In the genomic region with DNA sequence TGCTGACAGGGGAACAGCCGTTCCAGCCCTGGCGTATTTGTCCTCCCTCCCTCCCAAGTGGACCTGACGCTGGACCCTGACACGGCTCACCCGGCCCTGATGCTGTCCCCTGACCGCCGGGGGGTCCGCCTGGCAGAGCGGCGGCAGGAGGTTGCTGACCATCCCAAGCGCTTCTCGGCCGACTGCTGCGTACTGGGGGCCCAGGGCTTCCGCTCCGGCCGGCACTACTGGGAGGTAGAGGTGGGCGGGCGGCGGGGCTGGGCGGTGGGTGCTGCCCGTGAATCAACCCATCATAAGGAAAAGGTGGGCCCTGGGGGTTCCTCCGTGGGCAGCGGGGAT, we compare ENCODE assay signal across 24 cellular contexts. TPM values are rescaled to one million over a fixed set of nuclear protein-coding genes. Genes with fewer than 3 reads are reported as not detected.
DNase-seq lines count a peak whose midpoint lies in the region; ATAC-seq and TF ChIP-seq lines count a peak whose summit lies in the region.
"Had no signal": no experiment of that assay in that cellular context is flagged by ENCODE, and none has a peak within 500 bp of the region (broad histone marks: within the 10 kb centered on the region; RNA-seq: fewer than 3 reads in every experiment).

No MANE protein-coding gene starts in this region.

- DNase-seq in right cardiac atrium, result no peak
- DNase-seq in left ventricle myocardium inferior, result no peak
- peak; percentile 82 for DNase-seq in mesenteric fat pad (ENCODE audit: low spot score)
- no peak for DNase-seq in D341Med (ENCODE audit: low spot score)
- DNase-seq in sigmoid colon, result no peak
- DNase-seq: activated CD4-positive, alpha-beta T cell treated with anti-CD3 and anti-CD28 coated beads for 1 hour; activated CD8-positive, alpha-beta T cell treated with anti-CD3 and anti-CD28 coated beads, Interleukin-2, amount 10 ng/mL, durations not matched to agents 7 days and 5 days; activated T-cell treated with anti-CD3 and anti-CD28 coated beads, Interleukin-2, amount 50 U/mL, for 4 hours; BE2C; colonic mucosa; kidney; lower lobe of right lung; MG63; NCI-H1417 treated with DMSO at 0.1 percent for 48 hours; NCI-H446; SHP77; SW 1271 had no signal

- H3K27ac ChIP-seq in right cardiac atrium (ENCODE audit: low read length) (no peak overlapping the region), left ventricle myocardium inferior (replicated peaks) (no peak overlapping the region), sigmoid colon (no peak overlapping the region)
- H3K27ac ChIP-seq: colonic mucosa, lower lobe of right lung, prostate gland, suprapubic skin had no signal

- no peak for TF ChIP-seq EP300 in sigmoid colon (IDR thresholded peaks at IDR 0.05)

- ATAC-seq in right cardiac atrium (peak; percentile 7 to 16), SK-N-SH treated with all-trans-retinoic acid at 6 μM for 48 hours (peak; percentile 21), GM18858 (IDR thresholded peaks at IDR 0.05; ENCODE audit: unreplicated experiment) (no peak), GM21619 (IDR thresholded peaks at IDR 0.05; ENCODE audit: unreplicated experiment) (no peak)
- ATAC-seq: gastroesophageal sphincter had no signal

- H3K4me3 ChIP-seq in right cardiac atrium (ENCODE audit: low read length) (no peak overlapping the region), left ventricle myocardium inferior (no peak overlapping the region), sigmoid colon (no peak overlapping the region)
- H3K4me3 ChIP-seq: colonic mucosa, gastroesophageal sphincter, lower lobe of right lung, MG63, neural progenitor cell, prostate gland, suprapubic skin had no signal

- intact Hi-C loops in right cardiac atrium (cut with DNase I), result no loop called here
- intact Hi-C loops in left ventricle myocardium inferior (cut with micrococcal nuclease), result no loop called here
- intact Hi-C loops in sigmoid colon (cut with DNase I), result no loop called here

- WGBS in right cardiac atrium, result 86% methylated on average over 24 of the region's 24 CpGs
- WGBS in sigmoid colon, 2 donors, result 91 to 92% methylated on average over 24 of the region's 24 CpGs

- H3K9me3 ChIP-seq in right cardiac atrium (ENCODE audit: control insufficient read depth, low read length) (no peaks in the 10 kb centered on the region), left ventricle myocardium inferior (replicated peaks) (no peaks in the 10 kb centered on the region), sigmoid colon (no peaks in the 10 kb centered on the region)
- H3K9me3 ChIP-seq: BE2C, colonic mucosa, gastroesophageal sphincter, lower lobe of right lung, MG63, prostate gland, suprapubic skin had no signal

- H3K27me3 ChIP-seq in right cardiac atrium (ENCODE audit: control insufficient read depth, insufficient read depth) (no peaks in the 10 kb centered on the region), left ventricle myocardium inferior (ENCODE audit: low read depth) (no peaks in the 10 kb centered on the region), sigmoid colon (no peaks in the 10 kb centered on the region)
- H3K27me3 ChIP-seq: colonic mucosa, gastroesophageal sphincter, MG63, neural progenitor cell, suprapubic skin had no signal

- no peak for TF ChIP-seq POLR2A in sigmoid colon (IDR thresholded peaks at IDR 0.05)

- TF ChIP-seq CTCF in left ventricle myocardium inferior (IDR thresholded peaks at IDR 0.05; ENCODE audit: borderline replicate concordance) (no peak), sigmoid colon (IDR thresholded peaks at IDR 0.05) (no peak)

- H3K36me3 ChIP-seq in left ventricle myocardium inferior (peaks cover 84% of the 10 kb centered on the region), sigmoid colon (peaks cover 53 to 87% (median 58%) of the 10 kb centered on the region in 4 donors)

- H3K4me1 ChIP-seq in right cardiac atrium (ENCODE audit: control insufficient read depth, insufficient read depth, low read length), result no peaks in the 10 kb centered on the region
- H3K4me1 ChIP-seq in left ventricle myocardium inferior, result no peaks in the 10 kb centered on the region
- H3K4me1 ChIP-seq in sigmoid colon, result no peaks in the 10 kb centered on the region
- H3K4me1 ChIP-seq: colonic mucosa, lower lobe of right lung, neural progenitor cell, prostate gland, suprapubic skin had no signal

TF ChIP-seq in SK-N-SH treated with all-trans-retinoic acid at 6 μM for 48 hours, 23 proteins besides CTCF, POLR2A, EP300 and RAD21:
- no peak for TF ChIP-seq ZC3H10 (CRISPR knock-in tag; IDR thresholded peaks at IDR 0.05)

RNA-seq across cellular contexts. Expression of a gene that starts 9.6 kb away (rescaled TPM):
- total RNA-seq in right cardiac atrium (100 to 1,000 TPM; 698 to 874 (median 743) TPM), left ventricle myocardium inferior (628 TPM), mesenteric fat pad (1,262 TPM), sigmoid colon (1,000 to 10,000 TPM; 2,029 to 2,209 (median 2,163) TPM)
- polyA plus RNA-seq in right cardiac atrium (1,031 TPM), sigmoid colon (1,000 to 10,000 TPM; 1,821 to 2,943 (median 2,181) TPM)

RNA-seq across cellular contexts. Expression of a gene that starts 11.0 kb away (rescaled TPM):
- total RNA-seq in right cardiac atrium (10 to 100 TPM; 18.6 to 21.2 (median 21.0) TPM), left ventricle myocardium inferior (26.4 TPM), mesenteric fat pad (22.1 TPM), sigmoid colon (10 to 100 TPM in 2 of 4 donors, 1 to 10 TPM in 2; 8.2 to 15.3 (median 11.8) TPM)
- polyA plus RNA-seq in right cardiac atrium (17.0 TPM), sigmoid colon (10 to 100 TPM; 13.2 to 25.3 (median 19.0) TPM)

RNA-seq across cellular contexts. Expression of a gene that starts 26.9 kb away (rescaled TPM):
- 10 to 100 TPM in 2 of 4 donors, 1 to 10 TPM in 2; 8.2 to 11.6 (median 10.6) TPM for total RNA-seq in right cardiac atrium
- 9.3 TPM for polyA plus RNA-seq in right cardiac atrium
- total RNA-seq in left ventricle myocardium inferior, result 8.5 TPM
- total RNA-seq in mesenteric fat pad, result 9.5 TPM
- 10 to 100 TPM in 3 of 4 donors, 1 to 10 TPM in 1; 7.1 to 26.9 (median 16.0) TPM for total RNA-seq in sigmoid colon
- 1 to 10 TPM; 4.2 to 9.6 (median 5.8) TPM for polyA plus RNA-seq in sigmoid colon

RNA-seq across cellular contexts. Expression of a gene that starts 29.1 kb away (rescaled TPM):
- total RNA-seq in right cardiac atrium, result 10 to 100 TPM in 1 of 4 donors, 1 to 10 TPM in 3; 3.8 to 13.1 (median 5.3) TPM
- polyA plus RNA-seq in right cardiac atrium, result 4.4 TPM
- 6.4 TPM for total RNA-seq in left ventricle myocardium inferior
- total RNA-seq in mesenteric fat pad, result 3.0 TPM
- 1 to 10 TPM in 3 of 4 donors, under 1 TPM in 1; 0.55 to 2.1 (median 1.1) TPM for total RNA-seq in sigmoid colon
- 1 to 10 TPM in 2 of 3 donors, under 1 TPM in 1; 0.60 to 5.3 (median 3.2) TPM for polyA plus RNA-seq in sigmoid colon

Comparison
In these comparisons a context has a peak if more than half of its experiments do, and no peak if none do; other contexts are left out.
1. ATAC-seq: peak in right cardiac atrium (2 of 2) and SK-N-SH treated with all-trans-retinoic acid at 6 μM for 48 hours (single experiment); none in GM18858 (single experiment) and GM21619 (single experiment).